ENCODE assay signal across 1 cellular context in the genomic region with DNA sequence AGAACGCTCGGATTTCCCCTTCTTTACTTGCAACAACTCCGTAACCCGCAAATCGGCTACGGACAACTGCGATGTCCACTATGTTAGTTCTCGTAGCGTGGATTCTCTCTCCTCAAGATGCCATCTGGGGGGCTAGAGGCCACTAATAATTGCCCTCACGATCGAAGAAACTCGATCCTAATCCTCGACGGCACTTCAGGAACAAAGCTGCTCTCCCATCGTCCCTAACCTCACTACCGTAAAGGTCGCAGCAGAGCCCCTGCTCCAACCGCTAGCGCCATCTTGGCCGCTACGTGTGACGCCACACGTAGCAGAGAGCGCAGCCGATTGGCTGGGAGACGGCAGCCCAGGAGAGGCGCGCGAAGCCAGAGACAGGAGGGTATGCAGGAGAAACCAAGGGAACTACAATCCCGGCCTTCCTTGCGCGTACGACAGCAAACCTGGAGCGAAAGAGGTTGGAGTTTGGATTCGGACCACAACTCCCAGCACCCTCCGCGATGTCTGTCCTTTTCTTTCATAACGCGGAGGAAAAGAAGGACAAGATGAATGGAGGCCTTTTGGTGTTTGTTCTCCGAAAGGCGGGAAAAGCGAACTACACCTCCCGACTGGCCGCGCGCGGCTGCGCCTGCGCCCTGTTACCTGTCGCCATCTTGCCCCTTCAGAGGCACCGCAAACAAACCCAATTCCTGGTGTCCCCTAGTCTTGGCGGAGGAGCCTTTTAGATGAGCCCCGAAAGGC.
TF ChIP-seq lines count a peak whose summit lies in the region.

Gene EMSY, plus strand, starts transcription at position 635 of the 738 bp plus-strand sequence. CDS start 1,921 bp downstream, outside the sequence.

TF ChIP-seq in H1, 55 proteins besides CTCF, POLR2A, EP300 and RAD21 (continues in another document):
- TF ChIP-seq GABPA (IDR thresholded peaks at IDR 0.05; ENCODE audit: borderline replicate concordance, insufficient read depth, low read length) (no peak), MAFK (IDR thresholded peaks at IDR 0.05; ENCODE audit: low read depth, low read length) (no peak), CHD1 (IDR thresholded peaks at IDR 0.05; ENCODE audit: low read depth, low read length) (peak; percentile 56; the same call in 1 of the 2 replicates), YY1 (IDR thresholded peaks at IDR 0.05; ENCODE audit: low read depth, low read length) (peak; percentile 97), SP4 (IDR thresholded peaks at IDR 0.05; ENCODE audit: low read length) (peak; percentile 45; the same call in 1 of the 2 replicates), BRCA1 (IDR thresholded peaks at IDR 0.05; ENCODE audit: low read depth, low read length) (no peak), SP1 (IDR thresholded peaks at IDR 0.05; ENCODE audit: low read depth, low read length) (peak; percentile 18; the same call in 1 of the 2 replicates), CHD2 (IDR thresholded peaks at IDR 0.05; ENCODE audit: low read length) (peak; percentile 2; the same call in 1 of the 2 replicates), POU5F1 (IDR thresholded peaks at IDR 0.05; ENCODE audit: low read depth, low read length) (no peak), PHF8 (conservative IDR thresholded peaks at IDR 0.05; ENCODE audit: low read depth, low read length) (peak; percentile 98), BACH1 (IDR thresholded peaks at IDR 0.05; ENCODE audit: low read length) (no peak), ASH2L (IDR thresholded peaks at IDR 0.05; ENCODE audit: low read length) (no peak), SIRT6 (IDR thresholded peaks at IDR 0.05; ENCODE audit: low read length) (no peak), CEBPB (IDR thresholded peaks at IDR 0.05; ENCODE audit: low read depth, low read length) (no peak), JUND (IDR thresholded peaks at IDR 0.05; ENCODE audit: low read length) (0 out of 2 replicates have a peak, but pooled peaks have one; percentile 29), SP2 (IDR thresholded peaks at IDR 0.05; ENCODE audit: low read length) (no peak), CBX5 (IDR thresholded peaks at IDR 0.05; ENCODE audit: low read depth, low read length) (no peak), RFX5 (IDR thresholded peaks at IDR 0.05; ENCODE audit: borderline replicate concordance, low read depth, low read length) (no peak), TEAD4 (IDR thresholded peaks at IDR 0.05; ENCODE audit: low read depth, low read length) (peak; percentile 45; the same call in 1 of the 2 replicates), KDM4A (IDR thresholded peaks at IDR 0.05; ENCODE audit: low read depth, low read length, severe bottlenecking) (peak; percentile 27), HDAC6 (IDR thresholded peaks at IDR 0.05; ENCODE audit: low read depth, low read length) (no peak), CBX8 (IDR thresholded peaks at IDR 0.05; ENCODE audit: borderline replicate concordance, low read depth, low read length) (no peak), HDAC2 (IDR thresholded peaks at IDR 0.05; ENCODE audit: borderline replicate concordance in 1 of 2, low read depth in 2 of 2, low read length in 2 of 2) (0 out of 4 replicates have a peak, but pooled peaks of 1 of the 2 experiments have one; percentile 13), SAP30 (IDR thresholded peaks at IDR 0.05; ENCODE audit: insufficient read depth, insufficient replicate concordance, low read length) (peak; percentile 28), SIX5 (IDR thresholded peaks at IDR 0.05; ENCODE audit: low read depth, low read length) (peak; percentile 84), SRF (IDR thresholded peaks at IDR 0.05; ENCODE audit: low read depth, low read length) (no peak), GTF2F1 (IDR thresholded peaks at IDR 0.05; ENCODE audit: borderline replicate concordance, low read depth, low read length) (no peak; the same call in 1 of the 2 replicates), RXRA (IDR thresholded peaks at IDR 0.05; ENCODE audit: insufficient read depth, low read depth, low read length) (no peak), RNF2 (IDR thresholded peaks at IDR 0.05; ENCODE audit: borderline replicate concordance, low read depth, low read length, missing control alignments, poor library complexity, severe bottlenecking) (no peak), POLR2AphosphoS5 (IDR thresholded peaks at IDR 0.05; ENCODE audit: low read depth, low read length) (peak; percentile 95), KDM1A (IDR thresholded peaks at IDR 0.05; ENCODE audit: borderline replicate concordance, low read length) (no peak), CTBP2 (IDR thresholded peaks at IDR 0.05; ENCODE audit: borderline replicate concordance, insufficient read depth, insufficient read length, low read length) (no peak), ZNF274 (IDR thresholded peaks at IDR 0.05; ENCODE audit: borderline replicate concordance, extremely low read depth, low read length) (no peak), SUZ12 (IDR thresholded peaks at IDR 0.05; ENCODE audit: low read length) (no peak), CREB1 (IDR thresholded peaks at IDR 0.05) (peak; percentile 85), JUN (IDR thresholded peaks at IDR 0.05; ENCODE audit: low read depth, low read length) (no peak), TAF7 (optimal IDR thresholded peaks at IDR 0.05; ENCODE audit: borderline replicate concordance, low read depth, low read length) (peak; percentile 97), TAF1 (IDR thresholded peaks at IDR 0.05; ENCODE audit: low read depth, low read length) (peak; percentile 99), SIN3A (conservative IDR thresholded peaks at IDR 0.05 in 1 of 2, IDR thresholded peaks at IDR 0.05 in 1 of 2; ENCODE audit: low read depth in 1 of 2, low read length in 2 of 2) (peak in 1 of 2 experiments; percentile 66; a peak in 2 of 4 replicates), EZH2 (IDR thresholded peaks at IDR 0.05; ENCODE audit: low read depth, low read length, severe bottlenecking) (no peak), RBBP5 (IDR thresholded peaks at IDR 0.05; ENCODE audit: borderline replicate concordance, low read depth, low read length) (no peak), NRF1 (IDR thresholded peaks at IDR 0.05; ENCODE audit: low read depth, low read length) (peak; percentile 88), TCF12 (IDR thresholded peaks at IDR 0.05; ENCODE audit: low read depth, low read length) (no peak), EGR1 (IDR thresholded peaks at IDR 0.05; ENCODE audit: borderline replicate concordance, low read depth, low read length) (no peak), E2F6 (IDR thresholded peaks at IDR 0.05) (0 out of 2 replicates have a peak, but pooled peaks have one; percentile 49), BCL11A (IDR thresholded peaks at IDR 0.05; ENCODE audit: low read depth in 2 of 2, low read length in 2 of 2) (no peak), USF2 (IDR thresholded peaks at IDR 0.05; ENCODE audit: low read length) (no peak), NANOG (IDR thresholded peaks at IDR 0.05; ENCODE audit: insufficient read depth, low read depth, low read length, poor library complexity, severe bottlenecking) (no peak), FOSL1 (IDR thresholded peaks at IDR 0.05; ENCODE audit: insufficient read depth, low read depth, low read length) (no peak), TBP (IDR thresholded peaks at IDR 0.05; ENCODE audit: low read depth, low read length) (peak; percentile 96)
- TF ChIP-seq, protein P1, sequence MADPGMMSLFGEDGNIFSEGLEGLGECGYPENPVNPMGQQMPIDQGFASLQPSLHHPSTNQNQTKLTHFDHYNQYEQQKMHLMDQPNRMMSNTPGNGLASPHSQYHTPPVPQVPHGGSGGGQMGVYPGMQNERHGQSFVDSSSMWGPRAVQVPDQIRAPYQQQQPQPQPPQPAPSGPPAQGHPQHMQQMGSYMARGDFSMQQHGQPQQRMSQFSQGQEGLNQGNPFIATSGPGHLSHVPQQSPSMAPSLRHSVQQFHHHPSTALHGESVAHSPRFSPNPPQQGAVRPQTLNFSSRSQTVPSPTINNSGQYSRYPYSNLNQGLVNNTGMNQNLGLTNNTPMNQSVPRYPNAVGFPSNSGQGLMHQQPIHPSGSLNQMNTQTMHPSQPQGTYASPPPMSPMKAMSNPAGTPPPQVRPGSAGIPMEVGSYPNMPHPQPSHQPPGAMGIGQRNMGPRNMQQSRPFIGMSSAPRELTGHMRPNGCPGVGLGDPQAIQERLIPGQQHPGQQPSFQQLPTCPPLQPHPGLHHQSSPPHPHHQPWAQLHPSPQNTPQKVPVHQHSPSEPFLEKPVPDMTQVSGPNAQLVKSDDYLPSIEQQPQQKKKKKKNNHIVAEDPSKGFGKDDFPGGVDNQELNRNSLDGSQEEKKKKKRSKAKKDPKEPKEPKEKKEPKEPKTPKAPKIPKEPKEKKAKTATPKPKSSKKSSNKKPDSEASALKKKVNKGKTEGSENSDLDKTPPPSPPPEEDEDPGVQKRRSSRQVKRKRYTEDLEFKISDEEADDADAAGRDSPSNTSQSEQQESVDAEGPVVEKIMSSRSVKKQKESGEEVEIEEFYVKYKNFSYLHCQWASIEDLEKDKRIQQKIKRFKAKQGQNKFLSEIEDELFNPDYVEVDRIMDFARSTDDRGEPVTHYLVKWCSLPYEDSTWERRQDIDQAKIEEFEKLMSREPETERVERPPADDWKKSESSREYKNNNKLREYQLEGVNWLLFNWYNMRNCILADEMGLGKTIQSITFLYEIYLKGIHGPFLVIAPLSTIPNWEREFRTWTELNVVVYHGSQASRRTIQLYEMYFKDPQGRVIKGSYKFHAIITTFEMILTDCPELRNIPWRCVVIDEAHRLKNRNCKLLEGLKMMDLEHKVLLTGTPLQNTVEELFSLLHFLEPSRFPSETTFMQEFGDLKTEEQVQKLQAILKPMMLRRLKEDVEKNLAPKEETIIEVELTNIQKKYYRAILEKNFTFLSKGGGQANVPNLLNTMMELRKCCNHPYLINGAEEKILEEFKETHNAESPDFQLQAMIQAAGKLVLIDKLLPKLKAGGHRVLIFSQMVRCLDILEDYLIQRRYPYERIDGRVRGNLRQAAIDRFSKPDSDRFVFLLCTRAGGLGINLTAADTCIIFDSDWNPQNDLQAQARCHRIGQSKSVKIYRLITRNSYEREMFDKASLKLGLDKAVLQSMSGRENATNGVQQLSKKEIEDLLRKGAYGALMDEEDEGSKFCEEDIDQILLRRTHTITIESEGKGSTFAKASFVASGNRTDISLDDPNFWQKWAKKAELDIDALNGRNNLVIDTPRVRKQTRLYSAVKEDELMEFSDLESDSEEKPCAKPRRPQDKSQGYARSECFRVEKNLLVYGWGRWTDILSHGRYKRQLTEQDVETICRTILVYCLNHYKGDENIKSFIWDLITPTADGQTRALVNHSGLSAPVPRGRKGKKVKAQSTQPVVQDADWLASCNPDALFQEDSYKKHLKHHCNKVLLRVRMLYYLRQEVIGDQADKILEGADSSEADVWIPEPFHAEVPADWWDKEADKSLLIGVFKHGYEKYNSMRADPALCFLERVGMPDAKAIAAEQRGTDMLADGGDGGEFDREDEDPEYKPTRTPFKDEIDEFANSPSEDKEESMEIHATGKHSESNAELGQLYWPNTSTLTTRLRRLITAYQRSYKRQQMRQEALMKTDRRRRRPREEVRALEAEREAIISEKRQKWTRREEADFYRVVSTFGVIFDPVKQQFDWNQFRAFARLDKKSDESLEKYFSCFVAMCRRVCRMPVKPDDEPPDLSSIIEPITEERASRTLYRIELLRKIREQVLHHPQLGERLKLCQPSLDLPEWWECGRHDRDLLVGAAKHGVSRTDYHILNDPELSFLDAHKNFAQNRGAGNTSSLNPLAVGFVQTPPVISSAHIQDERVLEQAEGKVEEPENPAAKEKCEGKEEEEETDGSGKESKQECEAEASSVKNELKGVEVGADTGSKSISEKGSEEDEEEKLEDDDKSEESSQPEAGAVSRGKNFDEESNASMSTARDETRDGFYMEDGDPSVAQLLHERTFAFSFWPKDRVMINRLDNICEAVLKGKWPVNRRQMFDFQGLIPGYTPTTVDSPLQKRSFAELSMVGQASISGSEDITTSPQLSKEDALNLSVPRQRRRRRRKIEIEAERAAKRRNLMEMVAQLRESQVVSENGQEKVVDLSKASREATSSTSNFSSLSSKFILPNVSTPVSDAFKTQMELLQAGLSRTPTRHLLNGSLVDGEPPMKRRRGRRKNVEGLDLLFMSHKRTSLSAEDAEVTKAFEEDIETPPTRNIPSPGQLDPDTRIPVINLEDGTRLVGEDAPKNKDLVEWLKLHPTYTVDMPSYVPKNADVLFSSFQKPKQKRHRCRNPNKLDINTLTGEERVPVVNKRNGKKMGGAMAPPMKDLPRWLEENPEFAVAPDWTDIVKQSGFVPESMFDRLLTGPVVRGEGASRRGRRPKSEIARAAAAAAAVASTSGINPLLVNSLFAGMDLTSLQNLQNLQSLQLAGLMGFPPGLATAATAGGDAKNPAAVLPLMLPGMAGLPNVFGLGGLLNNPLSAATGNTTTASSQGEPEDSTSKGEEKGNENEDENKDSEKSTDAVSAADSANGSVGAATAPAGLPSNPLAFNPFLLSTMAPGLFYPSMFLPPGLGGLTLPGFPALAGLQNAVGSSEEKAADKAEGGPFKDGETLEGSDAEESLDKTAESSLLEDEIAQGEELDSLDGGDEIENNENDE (IDR thresholded peaks at IDR 0.05; ENCODE audit: insufficient replicate concordance, low read length), result no peak
- TF ChIP-seq, protein P2, sequence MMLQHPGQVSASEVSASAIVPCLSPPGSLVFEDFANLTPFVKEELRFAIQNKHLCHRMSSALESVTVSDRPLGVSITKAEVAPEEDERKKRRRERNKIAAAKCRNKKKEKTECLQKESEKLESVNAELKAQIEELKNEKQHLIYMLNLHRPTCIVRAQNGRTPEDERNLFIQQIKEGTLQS (IDR thresholded peaks at IDR 0.05; ENCODE audit: insufficient read depth, low read depth, low read length), result no peak
- TF ChIP-seq, protein P3, sequence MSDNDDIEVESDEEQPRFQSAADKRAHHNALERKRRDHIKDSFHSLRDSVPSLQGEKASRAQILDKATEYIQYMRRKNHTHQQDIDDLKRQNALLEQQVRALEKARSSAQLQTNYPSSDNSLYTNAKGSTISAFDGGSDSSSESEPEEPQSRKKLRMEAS (IDR thresholded peaks at IDR 0.05), result no peak; the same call in 1 of the 2 replicates
- TF ChIP-seq, protein P4, sequence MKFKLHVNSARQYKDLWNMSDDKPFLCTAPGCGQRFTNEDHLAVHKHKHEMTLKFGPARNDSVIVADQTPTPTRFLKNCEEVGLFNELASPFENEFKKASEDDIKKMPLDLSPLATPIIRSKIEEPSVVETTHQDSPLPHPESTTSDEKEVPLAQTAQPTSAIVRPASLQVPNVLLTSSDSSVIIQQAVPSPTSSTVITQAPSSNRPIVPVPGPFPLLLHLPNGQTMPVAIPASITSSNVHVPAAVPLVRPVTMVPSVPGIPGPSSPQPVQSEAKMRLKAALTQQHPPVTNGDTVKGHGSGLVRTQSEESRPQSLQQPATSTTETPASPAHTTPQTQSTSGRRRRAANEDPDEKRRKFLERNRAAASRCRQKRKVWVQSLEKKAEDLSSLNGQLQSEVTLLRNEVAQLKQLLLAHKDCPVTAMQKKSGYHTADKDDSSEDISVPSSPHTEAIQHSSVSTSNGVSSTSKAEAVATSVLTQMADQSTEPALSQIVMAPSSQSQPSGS (IDR thresholded peaks at IDR 0.05; ENCODE audit: low read length), result peak; percentile 90; the same call in 1 of the 2 replicates
